Comparison of ENCODE assay signal across 20 cellular contexts in the genomic region with DNA sequence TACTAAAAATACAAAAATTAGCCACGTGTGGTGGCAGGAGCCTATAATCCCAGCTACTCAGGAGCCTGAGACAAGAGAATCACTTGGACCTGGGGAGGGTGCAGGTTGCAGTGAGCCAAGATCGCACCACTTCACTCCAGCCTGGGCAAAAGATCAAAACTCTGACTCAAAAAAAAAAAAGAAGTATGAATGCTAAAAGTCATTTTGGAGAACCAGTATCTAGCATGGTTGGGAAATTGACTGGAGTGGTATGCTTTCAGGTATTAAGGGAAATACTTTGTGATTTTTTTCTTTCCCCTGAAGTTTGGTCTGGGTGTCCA.
"Had no signal": no experiment of that assay in that cellular context is flagged by ENCODE, and none has a peak within 500 bp of the region (broad histone marks: within the 10 kb centered on the region; RNA-seq: fewer than 3 reads in every experiment).

No MANE protein-coding gene starts in this region.

- H3K9me3 ChIP-seq: esophagus squamous epithelium, mucosa of descending colon, tibial artery had no signal

- H3K9me3 Mint-ChIP-seq: activated naive CD8-positive, alpha-beta T cell treated with anti-CD3 and anti-CD28 coated beads for 36 hours; activated T-helper 17 cell treated with anti-CD3 and anti-CD28 coated beads, Interleukin-2, amount 50 U/mL, for 72 hours; immature natural killer cell; neural crest cell had no signal

- H3K4me3 Mint-ChIP-seq: activated naive CD8-positive, alpha-beta T cell treated with anti-CD3 and anti-CD28 coated beads for 36 hours; activated T-helper 17 cell treated with anti-CD3 and anti-CD28 coated beads, Interleukin-2, amount 50 U/mL, for 72 hours; endodermal cell; immature natural killer cell; neural crest cell had no signal

- H3K27ac Mint-ChIP-seq: activated naive CD8-positive, alpha-beta T cell treated with anti-CD3 and anti-CD28 coated beads for 36 hours; activated T-helper 17 cell treated with anti-CD3 and anti-CD28 coated beads, Interleukin-2, amount 50 U/mL, for 72 hours; endodermal cell had no signal

- H3K27me3 ChIP-seq: esophagus squamous epithelium, tibial artery had no signal

- H3K4me1 ChIP-seq: esophagus squamous epithelium, tibial artery had no signal

- H3K27ac ChIP-seq: coronary artery, esophagus squamous epithelium, SK-N-MC, tibial artery had no signal

- H3K27me3 Mint-ChIP-seq: activated naive CD8-positive, alpha-beta T cell treated with anti-CD3 and anti-CD28 coated beads for 36 hours; activated T-helper 17 cell treated with anti-CD3 and anti-CD28 coated beads, Interleukin-2, amount 50 U/mL, for 72 hours had no signal

- DNase-seq: activated naive CD4-positive, alpha-beta T cell; activated naive CD8-positive, alpha-beta T cell treated with anti-CD3 and anti-CD28 coated beads for 36 hours; activated T-cell treated with anti-CD3 and anti-CD28 coated beads, Interleukin-2, amount 50 U/mL, for 1 hour; amniotic stem cell; cerebellar nuclear complex; endodermal cell; esophagus squamous epithelium; immature natural killer cell; mesendoderm; mucosa of descending colon; posterior cingulate gyrus; stimulated activated CD4-positive, alpha-beta T cell treated with anti-CD3 and anti-CD28 coated beads, Interleukin-2, amount 100 ng/mL, for 48 hours; stimulated activated CD8-positive, alpha-beta memory T cell treated with anti-CD3 and anti-CD28 coated beads, Interleukin-4, amount 100 ng/mL, for 48 hours; stimulated activated naive CD4-positive, alpha-beta T cell treated with Interleukin-2 at 50 U/mL for 16 hours; SW 1271; tibial artery had no signal

- ATAC-seq: activated T-helper 17 cell treated with anti-CD3 and anti-CD28 coated beads, Interleukin-2, amount 50 U/mL, for 72 hours; mucosa of descending colon had no signal

- H3K4me1 Mint-ChIP-seq: activated naive CD8-positive, alpha-beta T cell treated with anti-CD3 and anti-CD28 coated beads for 36 hours; activated T-helper 17 cell treated with anti-CD3 and anti-CD28 coated beads, Interleukin-2, amount 50 U/mL, for 72 hours; endodermal cell; neural crest cell had no signal

- H3K4me3 ChIP-seq: coronary artery, esophagus squamous epithelium, mucosa of descending colon, SK-N-MC, tibial artery had no signal
